ENCODE assay signal across 25 cellular contexts in genomic region chr4:55329012-55329411, GRCh38. TPM values are rescaled to one million over a fixed set of nuclear protein-coding genes. Genes with fewer than 3 reads are reported as not detected.
DNase-seq lines count a peak whose midpoint lies in the region; ATAC-seq and TF ChIP-seq lines count a peak whose summit lies in the region.
"Had no signal": no experiment of that assay in that cellular context is flagged by ENCODE, and none has a peak within 500 bp of the region (broad histone marks: within the 10 kb centered on the region; RNA-seq: fewer than 3 reads in every experiment).

No MANE protein-coding gene starts in this region.

- CTCF ChIA-PET in activated CD4-positive, alpha-beta T cell treated with anti-CD3 and anti-CD28 coated beads for 36 hours (lab: Charles Lee): no interaction called here

- peaks cover 4% of the 10 kb centered on the region for H3K27me3 Mint-ChIP-seq in activated CD4-positive, alpha-beta T cell treated with anti-CD3 and anti-CD28 coated beads for 36 hours

- ATAC-seq in activated CD4-positive, alpha-beta T cell treated with anti-CD3 and anti-CD28 coated beads for 36 hours: peak; percentile 26
- peak; percentile 37 for ATAC-seq in left colon
- ATAC-seq: Panc1 had no signal

- peaks cover 6% of the 10 kb centered on the region for H3K9me3 Mint-ChIP-seq in activated CD4-positive, alpha-beta T cell treated with anti-CD3 and anti-CD28 coated beads for 36 hours (ENCODE audit: low read depth)
- H3K9me3 Mint-ChIP-seq: HFFc6 had no signal

- no peaks in the 10 kb centered on the region for H3K36me3 Mint-ChIP-seq in activated CD4-positive, alpha-beta T cell treated with anti-CD3 and anti-CD28 coated beads for 36 hours (ENCODE audit: low read depth)

- H3K4me3 ChIP-seq in colonic mucosa: no peak overlapping the region
- no peak overlapping the region for H3K4me3 ChIP-seq in BE2C (ENCODE audit: low read depth, low read length)
- H3K4me3 ChIP-seq: GM23248, HAP-1 had no signal

- intact Hi-C loops in activated CD4-positive, alpha-beta T cell treated with anti-CD3 and anti-CD28 coated beads for 36 hours (cut with DNase I, micrococcal nuclease): no loop called here
- intact Hi-C loops in colonic mucosa (cut with DNase I) (loop anchor here (10.0 kb wide), 1 partner anchor 354 kb away; no protein-coding TSS in a partner anchor), left colon (cut with DNase I, micrococcal nuclease) (no loop called here)

- H3K9me3 ChIP-seq in colonic mucosa (no peaks in the 10 kb centered on the region), BE2C (no peaks in the 10 kb centered on the region)
- H3K9me3 ChIP-seq: HAP-1 had no signal

- peak overlapping the region; percentile 45 for H3K27ac ChIP-seq in colonic mucosa
- H3K27ac ChIP-seq: 22Rv1, GM23248, RWPE1 had no signal

- H3K36me3 ChIP-seq in colonic mucosa (no peaks in the 10 kb centered on the region), BE2C (no peaks in the 10 kb centered on the region)
- H3K36me3 ChIP-seq: HAP-1 had no signal

- H3K9ac ChIP-seq in colonic mucosa (ENCODE audit: low read depth in 2 of 2, low read length in 2 of 2): no peak overlapping the region
- H3K9ac ChIP-seq: GM23248 had no signal

- no peak overlapping the region for H3K4me3 Mint-ChIP-seq in activated CD4-positive, alpha-beta T cell treated with anti-CD3 and anti-CD28 coated beads for 36 hours
- H3K4me3 Mint-ChIP-seq: B cell, HFFc6 had no signal

- no peaks in the 10 kb centered on the region for H3K27me3 ChIP-seq in colonic mucosa
- H3K27me3 ChIP-seq in BE2C: no peaks in the 10 kb centered on the region; the same call in 1 of the 2 replicates

- H3K27ac Mint-ChIP-seq in activated CD4-positive, alpha-beta T cell treated with anti-CD3 and anti-CD28 coated beads for 36 hours: no peak overlapping the region
- H3K27ac Mint-ChIP-seq: B cell, HFFc6 had no signal

- H3K4me1 ChIP-seq in colonic mucosa: no peaks in the 10 kb centered on the region
- H3K4me1 ChIP-seq in BE2C: no peaks in the 10 kb centered on the region
- H3K4me1 ChIP-seq: HAP-1 had no signal

- peaks cover 5% of the 10 kb centered on the region for H3K4me1 Mint-ChIP-seq in activated CD4-positive, alpha-beta T cell treated with anti-CD3 and anti-CD28 coated beads for 36 hours
- H3K4me1 Mint-ChIP-seq: B cell had no signal

- DNase-seq in activated CD4-positive, alpha-beta T cell treated with anti-CD3 and anti-CD28 coated beads for 36 hours: no peak
- DNase-seq in activated CD4-positive, alpha-beta T cell treated with anti-CD3 and anti-CD28 coated beads, Interleukin-2, amount 50 U/mL, for 48 hours: no peak
- no peak for DNase-seq in colonic mucosa
- DNase-seq in left colon: no peak
- DNase-seq in BE2C: no peak
- no peak for DNase-seq in globus pallidus (ENCODE audit: low spot score)
- no peak for DNase-seq in NCI-H187 treated with DMSO at 0.1 percent for 48 hours (lab: John Stamatoyannopoulos, UW)
- DNase-seq: DMS153, DND-41, GM23248, HFFc6, KBM-7, MV-4-11, NCI-H1105, NCI-H1436 treated with DMSO at 0.1 percent for 48 hours, NCI-H1930, NCI-H2107, NCI-H2227 treated with DMSO at 0.1 percent for 48 hours, NCI-H526 treated with DMSO at 0.1 percent for 48 hours, SHP77 had no signal

- POLR2A ChIA-PET in activated CD4-positive, alpha-beta T cell treated with anti-CD3 and anti-CD28 coated beads for 36 hours (lab: Charles Lee): interaction anchor here (0.6 kb wide), 1 partner anchor 429 kb away, joined by 4 read pairs; no protein-coding TSS in a partner anchor

- TF ChIP-seq CTCF in colonic mucosa (IDR thresholded peaks at IDR 0.05): no peak
- no peak for TF ChIP-seq CTCF in BE2C (IDR thresholded peaks at IDR 0.05; ENCODE audit: low read depth, low read length)

RNA-seq across cellular contexts. Expression of gene SRD5A3, which starts 17.0 kb away (rescaled TPM):
- 10 to 100 TPM; 20.5 to 24.6 TPM for total RNA-seq in activated CD4-positive, alpha-beta T cell treated with anti-CD3 and anti-CD28 coated beads for 36 hours
- total RNA-seq in colonic mucosa (10 to 100 TPM; 18.8 to 22.2 TPM), left colon (10 to 100 TPM; 14.1 to 16.2 TPM)
- polyA plus RNA-seq in BE2C (2012; ENCODE audit: insufficient read depth, insufficient read length, low read depth): 4.4 TPM
